1 cellular context compared by ENCODE assay signal in the genomic region with DNA sequence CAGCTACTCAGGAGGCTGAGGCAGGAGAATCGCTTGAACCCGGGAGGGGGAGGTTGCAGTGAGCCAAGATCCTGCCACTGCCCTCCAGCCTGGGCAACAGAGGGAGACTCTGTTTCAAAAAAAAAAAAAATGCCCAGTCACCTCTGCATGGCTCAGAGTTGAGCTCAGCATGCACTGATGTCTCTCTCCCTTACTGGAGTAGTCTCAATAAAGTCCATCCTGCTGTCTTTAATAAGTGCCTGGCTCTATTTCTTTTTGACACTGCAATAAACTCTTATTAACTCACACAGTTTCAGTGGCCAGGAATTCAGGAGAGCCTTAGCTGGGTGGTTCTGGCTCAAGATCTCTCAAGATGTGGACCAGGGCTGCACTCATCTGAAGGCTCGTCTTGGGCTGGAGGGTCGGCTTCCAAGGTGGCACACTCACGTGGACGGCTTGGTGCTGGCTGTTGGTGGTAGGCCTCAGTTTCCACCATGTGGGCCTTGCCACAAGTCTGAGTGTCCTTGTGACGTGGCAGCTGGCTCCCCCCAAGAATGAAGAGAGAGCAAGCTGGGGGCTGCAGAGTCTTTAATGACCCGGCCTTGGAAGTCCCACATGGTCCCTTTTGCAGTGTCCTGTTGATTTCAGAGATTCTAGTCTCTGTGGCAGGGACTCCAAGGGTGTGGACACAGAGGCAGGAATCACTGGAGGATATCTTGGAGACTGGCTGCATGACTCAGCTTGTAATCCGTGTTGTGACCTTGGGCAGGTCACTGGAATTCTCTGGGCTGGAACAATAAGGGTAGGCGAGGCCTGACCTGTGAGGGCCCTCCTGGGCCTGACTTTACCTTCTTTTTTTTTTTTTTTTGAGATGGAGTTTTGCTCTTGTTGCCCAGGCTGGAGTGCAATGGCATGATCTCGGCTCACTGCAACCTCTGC.
TF ChIP-seq lines count a peak whose summit lies in the region.

No MANE protein-coding gene starts in this region.

TF ChIP-seq in GM23338, 12 proteins besides CTCF, POLR2A, EP300 and RAD21:
- TF ChIP-seq ZNF114 (CRISPR knock-in tag; IDR thresholded peaks at IDR 0.05) = no peak
- TF ChIP-seq NANOG (IDR thresholded peaks at IDR 0.05; ENCODE audit: borderline replicate concordance) = no peak
- TF ChIP-seq ZNF331 (CRISPR knock-in tag; IDR thresholded peaks at IDR 0.05; ENCODE audit: low read depth) = no peak
- no peak for TF ChIP-seq CREB1 (CRISPR knock-in tag; IDR thresholded peaks at IDR 0.05; ENCODE audit: low read depth)
- no peak for TF ChIP-seq EZH2phosphoT487 (IDR thresholded peaks at IDR 0.05; ENCODE audit: unreplicated experiment)
- no peak for TF ChIP-seq EZH2 (IDR thresholded peaks at IDR 0.05; ENCODE audit: low read depth, unreplicated experiment)
- no peak for TF ChIP-seq JUNB (IDR thresholded peaks at IDR 0.05; ENCODE audit: unreplicated experiment)
- TF ChIP-seq, protein P1, sequence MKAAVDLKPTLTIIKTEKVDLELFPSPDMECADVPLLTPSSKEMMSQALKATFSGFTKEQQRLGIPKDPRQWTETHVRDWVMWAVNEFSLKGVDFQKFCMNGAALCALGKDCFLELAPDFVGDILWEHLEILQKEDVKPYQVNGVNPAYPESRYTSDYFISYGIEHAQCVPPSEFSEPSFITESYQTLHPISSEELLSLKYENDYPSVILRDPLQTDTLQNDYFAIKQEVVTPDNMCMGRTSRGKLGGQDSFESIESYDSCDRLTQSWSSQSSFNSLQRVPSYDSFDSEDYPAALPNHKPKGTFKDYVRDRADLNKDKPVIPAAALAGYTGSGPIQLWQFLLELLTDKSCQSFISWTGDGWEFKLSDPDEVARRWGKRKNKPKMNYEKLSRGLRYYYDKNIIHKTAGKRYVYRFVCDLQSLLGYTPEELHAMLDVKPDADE (IDR thresholded peaks at IDR 0.05) = no peak
- TF ChIP-seq, protein P2, sequence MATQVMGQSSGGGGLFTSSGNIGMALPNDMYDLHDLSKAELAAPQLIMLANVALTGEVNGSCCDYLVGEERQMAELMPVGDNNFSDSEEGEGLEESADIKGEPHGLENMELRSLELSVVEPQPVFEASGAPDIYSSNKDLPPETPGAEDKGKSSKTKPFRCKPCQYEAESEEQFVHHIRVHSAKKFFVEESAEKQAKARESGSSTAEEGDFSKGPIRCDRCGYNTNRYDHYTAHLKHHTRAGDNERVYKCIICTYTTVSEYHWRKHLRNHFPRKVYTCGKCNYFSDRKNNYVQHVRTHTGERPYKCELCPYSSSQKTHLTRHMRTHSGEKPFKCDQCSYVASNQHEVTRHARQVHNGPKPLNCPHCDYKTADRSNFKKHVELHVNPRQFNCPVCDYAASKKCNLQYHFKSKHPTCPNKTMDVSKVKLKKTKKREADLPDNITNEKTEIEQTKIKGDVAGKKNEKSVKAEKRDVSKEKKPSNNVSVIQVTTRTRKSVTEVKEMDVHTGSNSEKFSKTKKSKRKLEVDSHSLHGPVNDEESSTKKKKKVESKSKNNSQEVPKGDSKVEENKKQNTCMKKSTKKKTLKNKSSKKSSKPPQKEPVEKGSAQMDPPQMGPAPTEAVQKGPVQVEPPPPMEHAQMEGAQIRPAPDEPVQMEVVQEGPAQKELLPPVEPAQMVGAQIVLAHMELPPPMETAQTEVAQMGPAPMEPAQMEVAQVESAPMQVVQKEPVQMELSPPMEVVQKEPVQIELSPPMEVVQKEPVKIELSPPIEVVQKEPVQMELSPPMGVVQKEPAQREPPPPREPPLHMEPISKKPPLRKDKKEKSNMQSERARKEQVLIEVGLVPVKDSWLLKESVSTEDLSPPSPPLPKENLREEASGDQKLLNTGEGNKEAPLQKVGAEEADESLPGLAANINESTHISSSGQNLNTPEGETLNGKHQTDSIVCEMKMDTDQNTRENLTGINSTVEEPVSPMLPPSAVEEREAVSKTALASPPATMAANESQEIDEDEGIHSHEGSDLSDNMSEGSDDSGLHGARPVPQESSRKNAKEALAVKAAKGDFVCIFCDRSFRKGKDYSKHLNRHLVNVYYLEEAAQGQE (IDR thresholded peaks at IDR 0.05; ENCODE audit: unreplicated experiment) = no peak
- TF ChIP-seq STAT1 (IDR thresholded peaks at IDR 0.05; ENCODE audit: unreplicated experiment) = no peak
- TF ChIP-seq POLR2AphosphoS5 (IDR thresholded peaks at IDR 0.05; ENCODE audit: low read depth) = no peak
- TF ChIP-seq ZNF462 (CRISPR knock-in tag; IDR thresholded peaks at IDR 0.05) = no peak
